ENCODE assay signal across 1 cellular context in the genomic region with DNA sequence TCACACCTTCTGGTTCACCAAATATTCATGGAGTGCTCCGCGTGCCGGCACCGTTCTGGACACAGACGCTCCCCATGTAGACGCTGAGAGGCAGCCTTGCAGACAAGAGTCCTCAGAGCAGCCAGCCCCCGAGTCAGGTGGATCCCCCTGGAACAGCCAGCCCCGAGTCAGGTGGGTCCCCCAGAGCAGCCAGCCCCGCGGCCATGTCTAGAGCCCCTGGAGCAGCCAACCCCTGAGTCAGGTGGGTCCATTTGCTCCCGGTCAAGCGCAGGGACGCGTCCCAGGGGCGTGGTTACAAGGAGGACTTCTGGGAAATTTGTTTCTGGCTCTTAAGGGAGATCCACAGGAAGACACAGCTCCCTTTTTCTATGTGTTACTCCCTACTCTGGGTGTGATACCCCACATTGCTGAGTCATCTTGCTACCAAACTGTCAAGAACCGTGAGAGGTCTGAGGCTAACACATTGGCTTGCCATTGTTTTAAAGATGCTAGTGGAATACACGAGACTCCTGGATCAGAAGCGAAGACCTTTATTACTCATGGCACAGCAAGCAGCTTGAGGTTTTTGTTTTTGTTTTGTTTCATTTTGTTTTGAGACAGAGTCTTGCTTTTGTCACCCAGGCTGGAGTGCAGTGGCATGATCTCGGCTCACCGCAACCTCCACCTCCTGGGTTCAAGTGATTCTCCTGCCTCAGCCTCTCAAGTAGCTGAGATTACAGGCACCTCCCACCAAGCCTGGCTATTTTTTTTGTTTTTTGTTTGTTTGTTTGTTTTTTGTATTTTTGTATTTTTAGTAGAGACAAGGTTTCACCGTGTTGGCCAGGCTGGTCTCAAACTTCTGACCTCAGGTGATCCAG.
A peak's percentile ranks its signal among the peaks of the same experiment; 100 is the strongest.
TF ChIP-seq lines count a peak whose summit lies in the region.

No MANE protein-coding gene starts in this region.

TF ChIP-seq in K562, 482 proteins besides CTCF, POLR2A, EP300 and RAD21 (continued from another document and continues in another):
- TF ChIP-seq THRA (IDR thresholded peaks at IDR 0.05) (no peak), EGR1 (conservative IDR thresholded peaks at IDR 0.05) (no peak), CHCHD3 (CRISPR knock-in tag; IDR thresholded peaks at IDR 0.05) (no peak), LEF1 (IDR thresholded peaks at IDR 0.05) (peak; percentile 49; the same call in 1 of the 2 replicates), TFAM (CRISPR knock-in tag; conservative IDR thresholded peaks at IDR 0.05) (no peak), ETV5 (CRISPR knock-in tag; IDR thresholded peaks at IDR 0.05; ENCODE audit: low read depth) (peak; percentile 50), L3MBTL2 (IDR thresholded peaks at IDR 0.05) (peak; percentile 95), ZNF41 (CRISPR knock-in tag; conservative IDR thresholded peaks at IDR 0.05) (no peak), TFAP4 (CRISPR knock-in tag; IDR thresholded peaks at IDR 0.05; ENCODE audit: borderline replicate concordance) (peak; percentile 79; the same call in 1 of the 2 replicates), MAZ (CRISPR knock-in tag; conservative IDR thresholded peaks at IDR 0.05 in 1 of 2, IDR thresholded peaks at IDR 0.05 in 1 of 2) (peak; percentile 61 to 64; a peak in 2 of 4 replicates), ZNF583 (CRISPR knock-in tag; IDR thresholded peaks at IDR 0.05) (0 out of 2 replicates have a peak, but pooled peaks have one; percentile 44), CLOCK (CRISPR knock-in tag; IDR thresholded peaks at IDR 0.05; ENCODE audit: borderline replicate concordance) (0 out of 2 replicates have a peak, but pooled peaks have one; percentile 24), U2AF2 (optimal IDR thresholded peaks at IDR 0.05; ENCODE audit: low read depth, low read length) (no peak), COPS2 (conservative IDR thresholded peaks at IDR 0.05) (no peak), FOXJ3 (CRISPR knock-in tag; IDR thresholded peaks at IDR 0.05) (no peak), TRIM24 (IDR thresholded peaks at IDR 0.05) (peak in 1 of 2 experiments; percentile 75; a peak in 1 of 4 replicates), CXXC5 (CRISPR knock-in tag; IDR thresholded peaks at IDR 0.05) (peak; percentile 87), RBFOX2 (IDR thresholded peaks at IDR 0.05; ENCODE audit: low read depth, low read length) (peak; percentile 59), SMAD4 (CRISPR knock-in tag; conservative IDR thresholded peaks at IDR 0.05) (peak; percentile 85), TBP (optimal IDR thresholded peaks at IDR 0.05; ENCODE audit: low read depth, low read length) (peak; percentile 33), ESRRB (CRISPR knock-in tag; IDR thresholded peaks at IDR 0.05; ENCODE audit: borderline replicate concordance) (no peak), HMGN3 (IDR thresholded peaks at IDR 0.05; ENCODE audit: borderline replicate concordance, extremely low read depth, insufficient read length, low read depth, low read length) (peak; percentile 65), CBFA2T2 (conservative IDR thresholded peaks at IDR 0.05) (no peak), OTX1 (CRISPR knock-in tag; IDR thresholded peaks at IDR 0.05) (0 out of 2 replicates have a peak, but pooled peaks have one; percentile 42), SP1 (CRISPR knock-in tag; IDR thresholded peaks at IDR 0.05) (peak; percentile 53; the same call in 1 of the 2 replicates)
- TF ChIP-seq, protein P1, sequence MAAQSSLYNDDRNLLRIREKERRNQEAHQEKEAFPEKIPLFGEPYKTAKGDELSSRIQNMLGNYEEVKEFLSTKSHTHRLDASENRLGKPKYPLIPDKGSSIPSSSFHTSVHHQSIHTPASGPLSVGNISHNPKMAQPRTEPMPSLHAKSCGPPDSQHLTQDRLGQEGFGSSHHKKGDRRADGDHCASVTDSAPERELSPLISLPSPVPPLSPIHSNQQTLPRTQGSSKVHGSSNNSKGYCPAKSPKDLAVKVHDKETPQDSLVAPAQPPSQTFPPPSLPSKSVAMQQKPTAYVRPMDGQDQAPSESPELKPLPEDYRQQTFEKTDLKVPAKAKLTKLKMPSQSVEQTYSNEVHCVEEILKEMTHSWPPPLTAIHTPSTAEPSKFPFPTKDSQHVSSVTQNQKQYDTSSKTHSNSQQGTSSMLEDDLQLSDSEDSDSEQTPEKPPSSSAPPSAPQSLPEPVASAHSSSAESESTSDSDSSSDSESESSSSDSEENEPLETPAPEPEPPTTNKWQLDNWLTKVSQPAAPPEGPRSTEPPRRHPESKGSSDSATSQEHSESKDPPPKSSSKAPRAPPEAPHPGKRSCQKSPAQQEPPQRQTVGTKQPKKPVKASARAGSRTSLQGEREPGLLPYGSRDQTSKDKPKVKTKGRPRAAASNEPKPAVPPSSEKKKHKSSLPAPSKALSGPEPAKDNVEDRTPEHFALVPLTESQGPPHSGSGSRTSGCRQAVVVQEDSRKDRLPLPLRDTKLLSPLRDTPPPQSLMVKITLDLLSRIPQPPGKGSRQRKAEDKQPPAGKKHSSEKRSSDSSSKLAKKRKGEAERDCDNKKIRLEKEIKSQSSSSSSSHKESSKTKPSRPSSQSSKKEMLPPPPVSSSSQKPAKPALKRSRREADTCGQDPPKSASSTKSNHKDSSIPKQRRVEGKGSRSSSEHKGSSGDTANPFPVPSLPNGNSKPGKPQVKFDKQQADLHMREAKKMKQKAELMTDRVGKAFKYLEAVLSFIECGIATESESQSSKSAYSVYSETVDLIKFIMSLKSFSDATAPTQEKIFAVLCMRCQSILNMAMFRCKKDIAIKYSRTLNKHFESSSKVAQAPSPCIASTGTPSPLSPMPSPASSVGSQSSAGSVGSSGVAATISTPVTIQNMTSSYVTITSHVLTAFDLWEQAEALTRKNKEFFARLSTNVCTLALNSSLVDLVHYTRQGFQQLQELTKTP (IDR thresholded peaks at IDR 0.05; ENCODE audit: low read depth in 1 of 2, partially characterized antibody in 2 of 2) = peak in 1 of 2 experiments; percentile 64
- TF ChIP-seq, protein P2, sequence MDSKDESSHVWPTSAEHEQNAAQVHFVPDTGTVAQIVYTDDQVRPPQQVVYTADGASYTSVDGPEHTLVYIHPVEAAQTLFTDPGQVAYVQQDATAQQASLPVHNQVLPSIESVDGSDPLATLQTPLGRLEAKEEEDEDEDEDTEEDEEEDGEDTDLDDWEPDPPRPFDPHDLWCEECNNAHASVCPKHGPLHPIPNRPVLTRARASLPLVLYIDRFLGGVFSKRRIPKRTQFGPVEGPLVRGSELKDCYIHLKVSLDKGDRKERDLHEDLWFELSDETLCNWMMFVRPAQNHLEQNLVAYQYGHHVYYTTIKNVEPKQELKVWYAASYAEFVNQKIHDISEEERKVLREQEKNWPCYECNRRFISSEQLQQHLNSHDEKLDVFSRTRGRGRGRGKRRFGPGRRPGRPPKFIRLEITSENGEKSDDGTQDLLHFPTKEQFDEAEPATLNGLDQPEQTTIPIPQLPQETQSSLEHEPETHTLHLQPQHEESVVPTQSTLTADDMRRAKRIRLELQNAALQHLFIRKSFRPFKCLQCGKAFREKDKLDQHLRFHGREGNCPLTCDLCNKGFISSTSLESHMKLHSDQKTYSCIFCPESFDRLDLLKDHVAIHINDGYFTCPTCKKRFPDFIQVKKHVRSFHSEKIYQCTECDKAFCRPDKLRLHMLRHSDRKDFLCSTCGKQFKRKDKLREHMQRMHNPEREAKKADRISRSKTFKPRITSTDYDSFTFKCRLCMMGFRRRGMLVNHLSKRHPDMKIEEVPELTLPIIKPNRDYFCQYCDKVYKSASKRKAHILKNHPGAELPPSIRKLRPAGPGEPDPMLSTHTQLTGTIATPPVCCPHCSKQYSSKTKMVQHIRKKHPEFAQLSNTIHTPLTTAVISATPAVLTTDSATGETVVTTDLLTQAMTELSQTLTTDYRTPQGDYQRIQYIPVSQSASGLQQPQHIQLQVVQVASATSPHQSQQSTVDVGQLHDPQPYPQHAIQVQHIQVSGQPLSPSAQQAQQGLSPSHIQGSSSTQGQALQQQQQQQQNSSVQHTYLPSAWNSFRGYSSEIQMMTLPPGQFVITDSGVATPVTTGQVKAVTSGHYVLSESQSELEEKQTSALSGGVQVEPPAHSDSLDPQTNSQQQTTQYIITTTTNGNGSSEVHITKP (IDR thresholded peaks at IDR 0.05; ENCODE audit: partially characterized antibody) = peak; percentile 9
- TF ChIP-seq, protein P3, sequence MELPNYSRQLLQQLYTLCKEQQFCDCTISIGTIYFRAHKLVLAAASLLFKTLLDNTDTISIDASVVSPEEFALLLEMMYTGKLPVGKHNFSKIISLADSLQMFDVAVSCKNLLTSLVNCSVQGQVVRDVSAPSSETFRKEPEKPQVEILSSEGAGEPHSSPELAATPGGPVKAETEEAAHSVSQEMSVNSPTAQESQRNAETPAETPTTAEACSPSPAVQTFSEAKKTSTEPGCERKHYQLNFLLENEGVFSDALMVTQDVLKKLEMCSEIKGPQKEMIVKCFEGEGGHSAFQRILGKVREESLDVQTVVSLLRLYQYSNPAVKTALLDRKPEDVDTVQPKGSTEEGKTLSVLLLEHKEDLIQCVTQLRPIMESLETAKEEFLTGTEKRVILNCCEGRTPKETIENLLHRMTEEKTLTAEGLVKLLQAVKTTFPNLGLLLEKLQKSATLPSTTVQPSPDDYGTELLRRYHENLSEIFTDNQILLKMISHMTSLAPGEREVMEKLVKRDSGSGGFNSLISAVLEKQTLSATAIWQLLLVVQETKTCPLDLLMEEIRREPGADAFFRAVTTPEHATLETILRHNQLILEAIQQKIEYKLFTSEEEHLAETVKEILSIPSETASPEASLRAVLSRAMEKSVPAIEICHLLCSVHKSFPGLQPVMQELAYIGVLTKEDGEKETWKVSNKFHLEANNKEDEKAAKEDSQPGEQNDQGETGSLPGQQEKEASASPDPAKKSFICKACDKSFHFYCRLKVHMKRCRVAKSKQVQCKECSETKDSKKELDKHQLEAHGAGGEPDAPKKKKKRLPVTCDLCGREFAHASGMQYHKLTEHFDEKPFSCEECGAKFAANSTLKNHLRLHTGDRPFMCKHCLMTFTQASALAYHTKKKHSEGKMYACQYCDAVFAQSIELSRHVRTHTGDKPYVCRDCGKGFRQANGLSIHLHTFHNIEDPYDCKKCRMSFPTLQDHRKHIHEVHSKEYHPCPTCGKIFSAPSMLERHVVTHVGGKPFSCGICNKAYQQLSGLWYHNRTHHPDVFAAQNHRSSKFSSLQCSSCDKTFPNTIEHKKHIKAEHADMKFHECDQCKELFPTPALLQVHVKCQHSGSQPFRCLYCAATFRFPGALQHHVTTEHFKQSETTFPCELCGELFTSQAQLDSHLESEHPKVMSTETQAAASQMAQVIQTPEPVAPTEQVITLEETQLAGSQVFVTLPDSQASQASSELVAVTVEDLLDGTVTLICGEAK (IDR thresholded peaks at IDR 0.05) = peak; percentile 16; the same call in 1 of the 2 replicates
- TF ChIP-seq, protein P3 (CRISPR knock-in tag; IDR thresholded peaks at IDR 0.05) = no peak
